ENCODE assay signal across 1 cellular context in the genomic region with DNA sequence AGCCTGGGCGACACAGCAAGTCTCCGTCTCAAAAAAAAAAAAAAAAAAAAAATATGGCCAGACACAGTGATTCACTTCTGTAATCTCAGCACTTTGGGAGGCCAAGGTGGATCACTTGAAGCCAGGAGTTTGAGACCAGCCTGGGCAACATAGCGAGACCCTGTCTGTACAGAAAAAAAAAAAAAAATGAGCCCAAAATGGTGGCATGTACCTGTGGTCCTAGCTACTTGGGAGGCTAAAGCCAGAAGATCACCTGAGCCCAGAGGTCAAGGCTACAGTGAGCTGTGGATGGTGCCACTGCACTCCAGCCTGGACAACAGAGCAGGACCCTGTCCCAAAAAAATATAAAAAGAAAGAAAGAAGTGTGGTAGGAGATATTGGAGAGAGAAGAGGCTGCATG.
TF ChIP-seq lines count a peak whose summit lies in the region.

No MANE protein-coding gene starts in this region.

TF ChIP-seq in HEK293, 187 proteins besides CTCF, POLR2A, EP300 and RAD21 (continued from another document):
- no peak for TF ChIP-seq ZNF777 (tag by site-specific recombination; IDR thresholded peaks at IDR 0.05; ENCODE audit: borderline replicate concordance)
- TF ChIP-seq ZNF280D (tag by site-specific recombination; IDR thresholded peaks at IDR 0.05): no peak
TF ChIP-seq in HEK293: peak in this region for 2.
